Comparison of ENCODE assay signal across 8 cellular contexts in the genomic region with DNA sequence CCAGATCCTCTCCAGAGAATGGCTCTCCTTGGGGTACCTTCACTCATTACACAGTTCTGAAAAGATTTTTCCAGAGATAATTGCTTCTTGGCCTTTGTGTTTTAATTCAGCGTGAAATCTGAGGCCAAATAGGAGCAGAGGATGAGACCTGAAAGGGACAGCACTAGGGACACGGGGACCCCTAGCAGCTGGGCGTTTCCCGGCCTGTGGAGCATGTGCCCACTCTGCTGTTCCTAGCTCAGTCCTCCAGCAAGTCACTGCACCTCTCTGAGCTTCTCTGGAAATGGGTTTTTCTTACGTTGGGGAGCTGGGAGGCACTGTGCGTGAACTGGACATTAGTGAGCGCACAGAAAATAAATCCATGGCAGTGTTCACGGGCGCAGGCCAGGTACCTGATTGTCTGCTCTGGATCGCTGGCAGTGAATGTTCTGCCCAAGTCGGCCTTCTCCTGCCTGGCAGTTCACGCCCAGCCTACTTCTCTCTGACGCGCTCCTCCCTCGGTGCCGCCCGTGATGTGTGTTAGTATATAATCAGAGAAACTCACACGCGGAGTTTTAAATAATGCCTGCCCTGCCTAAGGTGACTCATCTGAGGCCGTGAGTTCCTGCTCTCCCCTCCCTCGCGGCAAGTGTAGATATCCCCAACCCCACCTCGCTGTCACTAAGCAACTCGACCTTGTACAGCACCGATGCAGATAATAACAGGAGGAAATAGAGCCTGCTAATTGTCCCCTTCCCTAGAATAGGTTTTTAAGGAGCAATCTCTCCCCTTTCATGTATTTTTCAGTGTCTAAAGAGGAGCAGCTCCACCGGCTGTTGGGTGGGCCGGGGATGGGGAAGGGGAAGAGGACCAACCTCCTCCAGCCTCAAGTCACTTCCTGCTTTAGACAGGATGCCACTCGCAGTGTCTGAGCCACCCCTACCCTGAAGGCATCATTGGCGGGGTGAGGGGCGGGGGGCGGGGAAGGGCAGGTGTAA. TPM values are rescaled to one million over a fixed set of nuclear protein-coding genes. Genes with fewer than 3 reads are reported as not detected.
DNase-seq lines count a peak whose midpoint lies in the region; ATAC-seq and TF ChIP-seq lines count a peak whose summit lies in the region.

No MANE protein-coding gene starts in this region.

- H3K27me3 ChIP-seq in esophagus muscularis mucosa: no peaks in the 10 kb centered on the region
- H3K27me3 ChIP-seq in spleen (replicated peaks in 1 of 7): peaks cover 0 to 41% (median 0%) of the 10 kb centered on the region in 7 donors

- TF ChIP-seq POLR2A in esophagus muscularis mucosa (IDR thresholded peaks at IDR 0.05; ENCODE audit: low read depth): no peak
- no peak for TF ChIP-seq POLR2A in spleen (IDR thresholded peaks at IDR 0.05)

- peak; percentile 46 for DNase-seq in stimulated activated CD4-positive, alpha-beta T cell treated with anti-CD3 and anti-CD28 coated beads, Interleukin-12 subunit alpha, Interleukin-12 subunit beta, amount 100 ng/mL, for 4 hours
- no peak for DNase-seq in stimulated activated CD4-positive, alpha-beta T cell treated with anti-CD3 and anti-CD28 coated beads, Interleukin-2, amount 100 ng/mL, for 48 hours
- DNase-seq in activated CD8-positive, alpha-beta memory T cell treated with anti-CD3 and anti-CD28 coated beads for 24 hours: peak; percentile 67
- DNase-seq in esophagus muscularis mucosa (ENCODE audit: extremely low spot score) (no peak), spleen (peak; percentile 79), hepatic stellate cell (ENCODE audit: low spot score) (no peak), iPS-NIHi11 (ENCODE audit: low spot score) (no peak)

- H3K27ac ChIP-seq in esophagus muscularis mucosa (replicated peaks in 1 of 4) (peak overlapping the region; percentile 99 to 100 (median 100)), spleen (peak overlapping the region in 6 of 8 donors; percentile 16 to 69 (median 50))

- H3K36me3 ChIP-seq in esophagus muscularis mucosa (peaks cover 4 to 6% (median 5%) of the 10 kb centered on the region in 4 donors), spleen (peaks cover 0 to 6% (median 0%) of the 10 kb centered on the region in 6 donors)

- H3K4me1 ChIP-seq in esophagus muscularis mucosa: peaks cover 12 to 64% (median 56%) of the 10 kb centered on the region in 4 donors
- H3K4me1 ChIP-seq in spleen: peaks cover 2 to 66% (median 32%) of the 10 kb centered on the region in 6 donors

- H3K9me3 ChIP-seq in esophagus muscularis mucosa (no peaks in the 10 kb centered on the region), spleen (no peaks in the 10 kb centered on the region)

- no peak for ATAC-seq in GM21447 (IDR thresholded peaks at IDR 0.05; ENCODE audit: unreplicated experiment)

- no peak for TF ChIP-seq CTCF in esophagus muscularis mucosa (IDR thresholded peaks at IDR 0.05)
- no peak for TF ChIP-seq CTCF in spleen (IDR thresholded peaks at IDR 0.05 in 8 of 11, conservative IDR thresholded peaks at IDR 0.05 in 3 of 11)

- H3K4me3 ChIP-seq in esophagus muscularis mucosa (no peak overlapping the region), spleen (no peak overlapping the region)

- intact Hi-C loops in esophagus muscularis mucosa (cut with DNase I) (loop anchor here (5.0 kb wide), 1 partner anchor 72 kb away; no protein-coding TSS in a partner anchor), spleen (cut with DNase I; ENCODE audit: low total_unique reads) (loop anchor here (10.0 kb wide), 1 partner anchor 95 kb away; a partner anchor contains a TSS)

- TF ChIP-seq EP300 in esophagus muscularis mucosa (IDR thresholded peaks at IDR 0.05): no peak

- 73% methylated on average over 25 of the region's 31 CpGs for WGBS in esophagus muscularis mucosa
- WGBS in spleen, 5 donors: 56 to 64% (median 58%) methylated on average over 31 of the region's 31 CpGs

RNA-seq across cellular contexts. Expression of a gene that starts 2.7 kb away (rescaled TPM):
- 100 to 1,000 TPM in 3 of 4 donors, 10 to 100 TPM in 1; 90.1 to 181 (median 146) TPM for total RNA-seq in esophagus muscularis mucosa
- total RNA-seq in spleen: 10 to 100 TPM in 3 of 7 donors, 1 to 10 TPM in 4; 4.3 to 13.7 (median 6.7) TPM
- polyA plus RNA-seq in spleen: 1 to 10 TPM; 4.8 to 9.1 (median 7.5) TPM

RNA-seq across cellular contexts. Expression of a gene that starts 41.6 kb away (rescaled TPM):
- total RNA-seq in esophagus muscularis mucosa: 1 to 10 TPM; 6.3 to 8.3 (median 7.3) TPM
- total RNA-seq in spleen: 10 to 100 TPM in 2 of 7 donors, 1 to 10 TPM in 5; 6.6 to 11.3 (median 9.2) TPM
- 10 to 100 TPM in 2 of 3 donors, 1 to 10 TPM in 1; 8.7 to 11.0 (median 10.8) TPM for polyA plus RNA-seq in spleen

Comparison
In these comparisons a context has a peak if more than half of its experiments do, and no peak if none do; other contexts are left out.
1. DNase-seq: peak in stimulated activated CD4-positive, alpha-beta T cell treated with anti-CD3 and anti-CD28 coated beads, Interleukin-12 subunit alpha, Interleukin-12 subunit beta, amount 100 ng/mL, for 4 hours (single experiment), activated CD8-positive, alpha-beta memory T cell treated with anti-CD3 and anti-CD28 coated beads for 24 hours (single experiment) and spleen (single experiment); none in stimulated activated CD4-positive, alpha-beta T cell treated with anti-CD3 and anti-CD28 coated beads, Interleukin-2, amount 100 ng/mL, for 48 hours (0 of 2), esophagus muscularis mucosa (single experiment), hepatic stellate cell (single experiment) and iPS-NIHi11 (single experiment).
2. RNA of a gene that starts 2.7 kb away (total RNA-seq): 90.1 to 181 TPM in esophagus muscularis mucosa; 4.3 to 13.7 TPM in spleen; every median in the first group is over 4 times any median in the second.